ENCODE assay signal across 8 cellular contexts in the genomic region with DNA sequence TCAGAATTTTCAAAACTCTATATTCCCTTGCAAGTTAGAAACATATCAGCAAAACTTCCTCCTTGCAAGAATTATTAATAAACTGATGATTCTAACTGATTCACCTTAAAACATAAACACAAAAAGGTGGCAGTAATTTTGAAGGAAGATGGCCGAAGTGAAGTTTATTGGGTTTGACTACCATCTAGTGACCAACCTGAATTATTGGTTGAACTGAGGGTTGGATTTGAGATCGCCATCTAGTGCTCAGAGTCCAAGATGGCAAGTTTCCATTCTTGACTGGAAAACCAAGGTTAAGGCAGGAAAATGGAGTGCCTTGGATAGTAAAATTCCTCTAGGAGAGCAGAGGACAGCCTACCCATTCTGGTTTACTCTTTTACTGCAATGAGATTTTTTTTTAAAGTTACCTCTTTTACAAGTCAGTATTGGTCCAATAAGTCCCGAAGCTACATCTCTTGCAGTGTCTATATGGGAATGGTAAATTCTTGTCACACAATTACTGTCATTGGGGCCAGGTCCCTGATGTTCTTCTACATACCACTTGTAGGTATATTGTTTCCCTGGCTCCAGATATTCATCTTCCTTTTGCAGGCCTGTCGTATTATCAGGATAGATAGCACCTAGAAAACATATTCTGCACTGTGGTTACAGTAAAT. TPM values are rescaled to one million over a fixed set of nuclear protein-coding genes. Genes with fewer than 3 reads are reported as not detected.
A peak's percentile ranks its signal among the peaks of the same experiment; 100 is the strongest.
DNase-seq lines count a peak whose midpoint lies in the region; ATAC-seq and TF ChIP-seq lines count a peak whose summit lies in the region.

No MANE protein-coding gene starts in this region.

- H3K27ac ChIP-seq in GM23338 (ENCODE audit: low read depth), result no peak overlapping the region

- peaks cover 8% of the 10 kb centered on the region for H3K4me1 ChIP-seq in GM23338 (ENCODE audit: insufficient read depth)

- no peak overlapping the region for H2AFZ ChIP-seq in GM23338

- no peak overlapping the region for H3K4me3 Mint-ChIP-seq in GM23338
- no peak overlapping the region for H3K4me3 Mint-ChIP-seq in immature natural killer cell
- no peak overlapping the region for H3K4me3 Mint-ChIP-seq in stimulated activated effector memory CD8-positive, alpha-beta T cell treated with anti-CD3 and anti-CD28 coated beads, Interleukin-12 subunit alpha, Interleukin-12 subunit beta, amount 100 ng/mL, for 72 hours

- H3K4me2 ChIP-seq in GM23338, result no peak overlapping the region

- ATAC-seq in GM23338, result peak; percentile 82
- ATAC-seq in stimulated activated effector memory CD8-positive, alpha-beta T cell treated with anti-CD3 and anti-CD28 coated beads, Interleukin-12 subunit alpha, Interleukin-12 subunit beta, amount 100 ng/mL, for 72 hours, result peak; percentile 82

- H3F3A ChIP-seq in GM23338 (replicated peaks; ENCODE audit: low read depth), result no peaks in the 10 kb centered on the region

- peak; percentile 44 for DNase-seq in stimulated activated CD4-positive, alpha-beta T cell treated with anti-CD3 and anti-CD28 coated beads, Interleukin-4, amount 100 ng/mL, for 24 hours
- no peak for DNase-seq in stimulated activated CD4-positive, alpha-beta T cell treated with anti-CD3 and anti-CD28 coated beads, Interleukin-4, amount 100 ng/mL, for 1 hour
- DNase-seq in GM23338 (ENCODE audit: low spot score) (peak; percentile 93), NOMO-1 (lab: John Stamatoyannopoulos, UW; ENCODE audit: unreplicated experiment in 2 of 2) (peak; percentile 60 to 89), brain pericyte (ENCODE audit: low read depth, low spot score) (peak; percentile 54), immature natural killer cell (peak; percentile 59 to 73 (median 69))
- DNase-seq in Jurkat, Clone E6-1 (ENCODE audit: low read depth, low spot score), result peak; percentile 66
- peak in 1 of 2 donors; percentile 50 for DNase-seq in stimulated activated effector memory CD8-positive, alpha-beta T cell treated with anti-CD3 and anti-CD28 coated beads, Interleukin-12 subunit alpha, Interleukin-12 subunit beta, amount 100 ng/mL, for 72 hours (ENCODE audit: low spot score in 2 of 2)

- H3K27ac Mint-ChIP-seq in GM23338 (no peak overlapping the region; the same call in 1 of the 2 replicates), immature natural killer cell (peak overlapping the region in 1 of 6 donors; percentile 3)
- no peak overlapping the region for H3K27ac Mint-ChIP-seq in stimulated activated effector memory CD8-positive, alpha-beta T cell treated with anti-CD3 and anti-CD28 coated beads, Interleukin-12 subunit alpha, Interleukin-12 subunit beta, amount 100 ng/mL, for 72 hours

- no peaks in the 10 kb centered on the region for H3K36me3 ChIP-seq in GM23338 (ENCODE audit: insufficient read depth)

- peak; percentile 100 for TF ChIP-seq CTCF in GM23338 (conservative IDR thresholded peaks at IDR 0.05; ENCODE audit: low read depth in 2 of 2)

- no peaks in the 10 kb centered on the region for H3K9me3 Mint-ChIP-seq in GM23338
- no peaks in the 10 kb centered on the region for H3K9me3 Mint-ChIP-seq in immature natural killer cell
- no peaks in the 10 kb centered on the region for H3K9me3 Mint-ChIP-seq in stimulated activated effector memory CD8-positive, alpha-beta T cell treated with anti-CD3 and anti-CD28 coated beads, Interleukin-12 subunit alpha, Interleukin-12 subunit beta, amount 100 ng/mL, for 72 hours

- H3K36me3 Mint-ChIP-seq in GM23338 (ENCODE audit: low read depth), result no peaks in the 10 kb centered on the region
- peaks cover 0 to 3% (median 0%) of the 10 kb centered on the region in 3 donors for H3K36me3 Mint-ChIP-seq in immature natural killer cell
- no peaks in the 10 kb centered on the region for H3K36me3 Mint-ChIP-seq in stimulated activated effector memory CD8-positive, alpha-beta T cell treated with anti-CD3 and anti-CD28 coated beads, Interleukin-12 subunit alpha, Interleukin-12 subunit beta, amount 100 ng/mL, for 72 hours

- no peak overlapping the region for H3K4me3 ChIP-seq in GM23338
- H3K4me3 ChIP-seq in Jurkat, Clone E6-1 (ENCODE audit: low read length), result no peak overlapping the region

- H4K20me1 ChIP-seq in GM23338 (replicated peaks; ENCODE audit: insufficient read depth), result no peaks in the 10 kb centered on the region

- H3K79me2 ChIP-seq in GM23338 (replicated peaks; ENCODE audit: insufficient read depth), result no peaks in the 10 kb centered on the region

- H3K27me3 ChIP-seq in GM23338 (ENCODE audit: insufficient read depth), result no peaks in the 10 kb centered on the region

- peaks cover 22% of the 10 kb centered on the region for H3K4me1 Mint-ChIP-seq in GM23338
- peaks cover 16 to 23% of the 10 kb centered on the region in 2 donors for H3K4me1 Mint-ChIP-seq in immature natural killer cell
- H3K4me1 Mint-ChIP-seq in stimulated activated effector memory CD8-positive, alpha-beta T cell treated with anti-CD3 and anti-CD28 coated beads, Interleukin-12 subunit alpha, Interleukin-12 subunit beta, amount 100 ng/mL, for 72 hours, result peaks cover 9% of the 10 kb centered on the region

- no peaks in the 10 kb centered on the region for H3K9me2 ChIP-seq in GM23338 (ENCODE audit: insufficient read depth)

- H3K27me3 Mint-ChIP-seq in GM23338 (ENCODE audit: insufficient read depth, low read depth, poor library complexity) (no peaks in the 10 kb centered on the region), immature natural killer cell (ENCODE audit: low read depth in 3 of 3) (peaks cover 2 to 5% (median 5%) of the 10 kb centered on the region in 3 donors)

TF ChIP-seq in GM23338, 12 proteins besides CTCF, POLR2A, EP300 and RAD21 (continues in another document):
- no peak for TF ChIP-seq ZNF114 (CRISPR knock-in tag; IDR thresholded peaks at IDR 0.05)
- TF ChIP-seq JUNB (IDR thresholded peaks at IDR 0.05; ENCODE audit: unreplicated experiment), result no peak
- TF ChIP-seq STAT1 (IDR thresholded peaks at IDR 0.05; ENCODE audit: unreplicated experiment), result no peak
- TF ChIP-seq, protein P1, sequence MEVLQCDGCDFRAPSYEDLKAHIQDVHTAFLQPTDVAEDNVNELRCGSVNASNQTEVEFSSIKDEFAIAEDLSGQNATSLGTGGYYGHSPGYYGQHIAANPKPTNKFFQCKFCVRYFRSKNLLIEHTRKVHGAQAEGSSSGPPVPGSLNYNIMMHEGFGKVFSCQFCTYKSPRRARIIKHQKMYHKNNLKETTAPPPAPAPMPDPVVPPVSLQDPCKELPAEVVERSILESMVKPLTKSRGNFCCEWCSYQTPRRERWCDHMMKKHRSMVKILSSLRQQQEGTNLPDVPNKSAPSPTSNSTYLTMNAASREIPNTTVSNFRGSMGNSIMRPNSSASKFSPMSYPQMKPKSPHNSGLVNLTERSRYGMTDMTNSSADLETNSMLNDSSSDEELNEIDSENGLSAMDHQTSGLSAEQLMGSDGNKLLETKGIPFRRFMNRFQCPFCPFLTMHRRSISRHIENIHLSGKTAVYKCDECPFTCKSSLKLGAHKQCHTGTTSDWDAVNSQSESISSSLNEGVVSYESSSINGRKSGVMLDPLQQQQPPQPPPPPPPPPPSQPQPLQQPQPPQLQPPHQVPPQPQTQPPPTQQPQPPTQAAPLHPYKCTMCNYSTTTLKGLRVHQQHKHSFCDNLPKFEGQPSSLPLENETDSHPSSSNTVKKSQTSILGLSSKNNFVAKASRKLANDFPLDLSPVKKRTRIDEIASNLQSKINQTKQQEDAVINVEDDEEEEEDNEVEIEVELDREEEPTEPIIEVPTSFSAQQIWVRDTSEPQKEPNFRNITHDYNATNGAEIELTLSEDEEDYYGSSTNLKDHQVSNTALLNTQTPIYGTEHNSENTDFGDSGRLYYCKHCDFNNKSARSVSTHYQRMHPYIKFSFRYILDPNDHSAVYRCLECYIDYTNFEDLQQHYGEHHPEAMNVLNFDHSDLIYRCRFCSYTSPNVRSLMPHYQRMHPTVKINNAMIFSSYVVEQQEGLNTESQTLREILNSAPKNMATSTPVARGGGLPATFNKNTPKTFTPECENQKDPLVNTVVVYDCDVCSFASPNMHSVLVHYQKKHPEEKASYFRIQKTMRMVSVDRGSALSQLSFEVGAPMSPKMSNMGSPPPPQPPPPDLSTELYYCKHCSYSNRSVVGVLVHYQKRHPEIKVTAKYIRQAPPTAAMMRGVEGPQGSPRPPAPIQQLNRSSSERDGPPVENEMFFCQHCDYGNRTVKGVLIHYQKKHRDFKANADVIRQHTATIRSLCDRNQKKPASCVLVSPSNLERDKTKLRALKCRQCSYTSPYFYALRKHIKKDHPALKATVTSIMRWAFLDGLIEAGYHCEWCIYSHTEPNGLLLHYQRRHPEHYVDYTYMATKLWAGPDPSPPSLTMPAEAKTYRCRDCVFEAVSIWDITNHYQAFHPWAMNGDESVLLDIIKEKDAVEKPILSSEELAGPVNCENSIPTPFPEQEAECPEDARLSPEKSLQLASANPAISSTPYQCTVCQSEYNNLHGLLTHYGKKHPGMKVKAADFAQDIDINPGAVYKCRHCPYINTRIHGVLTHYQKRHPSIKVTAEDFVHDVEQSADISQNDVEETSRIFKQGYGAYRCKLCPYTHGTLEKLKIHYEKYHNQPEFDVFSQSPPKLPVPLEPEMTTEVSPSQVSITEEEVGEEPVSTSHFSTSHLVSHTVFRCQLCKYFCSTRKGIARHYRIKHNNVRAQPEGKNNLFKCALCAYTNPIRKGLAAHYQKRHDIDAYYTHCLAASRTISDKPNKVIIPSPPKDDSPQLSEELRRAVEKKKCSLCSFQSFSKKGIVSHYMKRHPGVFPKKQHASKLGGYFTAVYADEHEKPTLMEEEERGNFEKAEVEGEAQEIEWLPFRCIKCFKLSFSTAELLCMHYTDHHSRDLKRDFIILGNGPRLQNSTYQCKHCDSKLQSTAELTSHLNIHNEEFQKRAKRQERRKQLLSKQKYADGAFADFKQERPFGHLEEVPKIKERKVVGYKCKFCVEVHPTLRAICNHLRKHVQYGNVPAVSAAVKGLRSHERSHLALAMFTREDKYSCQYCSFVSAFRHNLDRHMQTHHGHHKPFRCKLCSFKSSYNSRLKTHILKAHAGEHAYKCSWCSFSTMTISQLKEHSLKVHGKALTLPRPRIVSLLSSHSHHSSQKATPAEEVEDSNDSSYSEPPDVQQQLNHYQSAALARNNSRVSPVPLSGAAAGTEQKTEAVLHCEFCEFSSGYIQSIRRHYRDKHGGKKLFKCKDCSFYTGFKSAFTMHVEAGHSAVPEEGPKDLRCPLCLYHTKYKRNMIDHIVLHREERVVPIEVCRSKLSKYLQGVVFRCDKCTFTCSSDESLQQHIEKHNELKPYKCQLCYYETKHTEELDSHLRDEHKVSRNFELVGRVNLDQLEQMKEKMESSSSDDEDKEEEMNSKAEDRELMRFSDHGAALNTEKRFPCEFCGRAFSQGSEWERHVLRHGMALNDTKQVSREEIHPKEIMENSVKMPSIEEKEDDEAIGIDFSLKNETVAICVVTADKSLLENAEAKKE (CRISPR knock-in tag; IDR thresholded peaks at IDR 0.05), result no peak
- TF ChIP-seq ZNF331 (CRISPR knock-in tag; IDR thresholded peaks at IDR 0.05; ENCODE audit: low read depth), result no peak
- no peak for TF ChIP-seq POLR2AphosphoS5 (IDR thresholded peaks at IDR 0.05; ENCODE audit: low read depth)
- TF ChIP-seq EZH2 (IDR thresholded peaks at IDR 0.05; ENCODE audit: low read depth, unreplicated experiment), result no peak

RNA-seq across cellular contexts. Expression of a gene that starts 51.6 kb away (rescaled TPM):
- 2.8 and 3.3 TPM in 2 replicates for total RNA-seq in GM23338 (2014; rRNA removed; shearing (Covaris generic))
- polyA plus RNA-seq in GM23338 (2016; fragmentation: Nextera tagmentation; extraction: Ambion mirVana), result 2.3 and 3.6 TPM in 2 replicates
- polyA plus RNA-seq in Jurkat, Clone E6-1 (2012; ENCODE audit: insufficient read depth, insufficient read length), result not detected
- under 1 TPM in 1 of 3 donors, not detected in 2; 0.77 TPM for polyA plus RNA-seq in immature natural killer cell
